Comparison of ENCODE assay signal across 8 cellular contexts in genomic region chr17:40547079-40547784, GRCh38. TPM values are rescaled to one million over a fixed set of nuclear protein-coding genes. Genes with fewer than 3 reads are reported as not detected.
DNase-seq lines count a peak whose midpoint lies in the region.

No MANE protein-coding gene starts in this region.

- POLR2A ChIA-PET in activated CD4-positive, alpha-beta memory T cell treated with anti-CD3 and anti-CD28 coated beads, Interleukin-2, amount 10 ng/mL, durations not matched to agents 7 days and 5 days (lab: Charles Lee): interaction anchor here (1.1 to 3.5 kb wide), 6 partner anchors 10 to 129 kb away, joined by 3 to 56 read pairs (median 10); partner anchors contain the start of gene TOP2A

- DNase-seq in GDM1 (lab: John Stamatoyannopoulos, UW) (peak; percentile 94), NCI-H2107 (lab: John Stamatoyannopoulos, UW) (peak; percentile 94), glomerular visceral epithelial cell (ENCODE audit: extremely low spot score) (peak; percentile 76), amniotic stem cell (lab: John Stamatoyannopoulos, UW) (no peak), GM19240 (ENCODE audit: insufficient read length, low spot score) (no peak), EL (no peak)
- peak; percentile 57 for DNase-seq in activated CD4-positive, alpha-beta memory T cell treated with anti-CD3 and anti-CD28 coated beads, Interleukin-2, amount 10 ng/mL, durations not matched to agents 7 days and 5 days

- H3K9me3 Mint-ChIP-seq in activated CD4-positive, alpha-beta memory T cell treated with anti-CD3 and anti-CD28 coated beads, Interleukin-2, amount 10 ng/mL, durations not matched to agents 7 days and 5 days: no peaks in the 10 kb centered on the region

- H3K4me1 ChIP-seq in stomach smooth muscle (ENCODE audit: control insufficient read depth, insufficient read depth, low read length): peaks cover 62% of the 10 kb centered on the region

- peak overlapping the region in 1 of 2 donors; percentile 3 for H3K4me3 ChIP-seq in stomach smooth muscle (ENCODE audit: low read length in 2 of 2)

- H3K27ac ChIP-seq in stomach smooth muscle (ENCODE audit: low read length): peak overlapping the region; percentile 92

- peaks cover 24% of the 10 kb centered on the region for H3K27me3 Mint-ChIP-seq in activated CD4-positive, alpha-beta memory T cell treated with anti-CD3 and anti-CD28 coated beads, Interleukin-2, amount 10 ng/mL, durations not matched to agents 7 days and 5 days

- H3K4me3 Mint-ChIP-seq in activated CD4-positive, alpha-beta memory T cell treated with anti-CD3 and anti-CD28 coated beads, Interleukin-2, amount 10 ng/mL, durations not matched to agents 7 days and 5 days: no peak overlapping the region

- H3K4me1 Mint-ChIP-seq in activated CD4-positive, alpha-beta memory T cell treated with anti-CD3 and anti-CD28 coated beads, Interleukin-2, amount 10 ng/mL, durations not matched to agents 7 days and 5 days: peaks cover 42% of the 10 kb centered on the region

- peak overlapping the region in 1 of 2 donors; percentile 29 for H3K9ac ChIP-seq in stomach smooth muscle (ENCODE audit: low read length in 2 of 2)

- peaks cover 2% of the 10 kb centered on the region for H3K36me3 Mint-ChIP-seq in activated CD4-positive, alpha-beta memory T cell treated with anti-CD3 and anti-CD28 coated beads, Interleukin-2, amount 10 ng/mL, durations not matched to agents 7 days and 5 days (ENCODE audit: low read depth)

- no peaks in the 10 kb centered on the region for H3K36me3 ChIP-seq in stomach smooth muscle (ENCODE audit: control insufficient read depth in 2 of 2, insufficient read depth in 2 of 2, low read length in 2 of 2)

- no peaks in the 10 kb centered on the region for H3K9me3 ChIP-seq in stomach smooth muscle (ENCODE audit: control insufficient read depth in 2 of 2, low read length in 2 of 2)

- no peaks in the 10 kb centered on the region for H3K27me3 ChIP-seq in stomach smooth muscle (ENCODE audit: control insufficient read depth in 1 of 2, insufficient read depth in 2 of 2, low read length in 2 of 2)

- CTCF ChIA-PET in activated CD4-positive, alpha-beta memory T cell treated with anti-CD3 and anti-CD28 coated beads, Interleukin-2, amount 10 ng/mL, durations not matched to agents 7 days and 5 days (lab: Charles Lee): interaction anchor here (1.0 to 3.5 kb wide), 8 partner anchors 13 to 192 kb away, joined by 3 to 39 read pairs (median 4); partner anchors contain the start of gene TOP2A

- H3K27ac Mint-ChIP-seq in activated CD4-positive, alpha-beta memory T cell treated with anti-CD3 and anti-CD28 coated beads, Interleukin-2, amount 10 ng/mL, durations not matched to agents 7 days and 5 days: peak overlapping the region; percentile 59

RNA-seq across cellular contexts. Expression of gene CCR7, which starts 18.0 kb away (rescaled TPM):
- 10 to 100 TPM; 43.3 to 44.6 TPM for total RNA-seq in activated CD4-positive, alpha-beta memory T cell treated with anti-CD3 and anti-CD28 coated beads, Interleukin-2, amount 10 ng/mL, durations not matched to agents 7 days and 5 days

RNA-seq across cellular contexts. Expression of gene TNS4, which starts 45.8 kb away (rescaled TPM):
- total RNA-seq in activated CD4-positive, alpha-beta memory T cell treated with anti-CD3 and anti-CD28 coated beads, Interleukin-2, amount 10 ng/mL, durations not matched to agents 7 days and 5 days: 10 to 100 TPM in 1 of 2 experiments, 1 to 10 TPM in 1; 9.5 to 12.7 TPM

Comparison
In these comparisons a context has a peak if more than half of its experiments do, and no peak if none do; other contexts are left out.
1. DNase-seq: peak in GDM1 (single experiment), NCI-H2107 (single experiment), activated CD4-positive, alpha-beta memory T cell treated with anti-CD3 and anti-CD28 coated beads, Interleukin-2, amount 10 ng/mL, durations not matched to agents 7 days and 5 days (single experiment) and glomerular visceral epithelial cell (single experiment); none in amniotic stem cell (single experiment), GM19240 (single experiment) and EL (single experiment).